8 cellular contexts compared by ENCODE assay signal in the genomic region with DNA sequence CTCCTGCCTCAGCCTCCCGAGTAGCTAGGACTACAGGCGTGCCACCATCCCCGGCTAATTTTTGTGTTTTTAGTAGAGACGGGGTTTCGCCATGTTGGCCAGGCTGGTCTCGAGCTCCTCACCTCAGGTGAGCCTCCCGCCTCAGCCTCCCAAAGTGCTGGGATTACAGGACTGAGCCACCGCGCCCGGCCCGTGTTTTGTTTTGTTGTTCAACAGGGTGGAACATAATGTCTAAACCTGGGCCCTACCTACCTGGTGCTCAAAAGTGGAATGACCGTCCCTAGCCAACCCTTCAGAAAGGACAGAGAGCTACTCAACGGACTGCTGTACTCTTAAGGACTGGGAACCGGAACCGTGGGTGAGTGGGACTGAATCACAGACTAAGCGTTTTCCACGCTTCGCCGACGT. TPM values are rescaled to one million over a fixed set of nuclear protein-coding genes. Genes with fewer than 3 reads are reported as not detected.
DNase-seq lines count a peak whose midpoint lies in the region; ATAC-seq, FAIRE-seq and TF ChIP-seq lines count a peak whose summit lies in the region.

No MANE protein-coding gene starts in this region.

- WGBS in H1 (ENCODE audit: extremely low coverage in 1 of 2, insufficient coverage in 1 of 2, insufficient read length in 1 of 2, insufficient replicate concordance in 2 of 2, low coverage in 1 of 2, low lambda C conversion rate in 2 of 2, missing lambda C conversion rate in 1 of 2), 2 experiments = 79% methylated on average over 20 of the region's 20 CpGs; no CpG with 5 or more reads in 1 of the 2 experiments

- H3K14ac ChIP-seq in H1 (ENCODE audit: insufficient read length) = no peak overlapping the region

- no peak for FAIRE-seq in H1 (lab: Jason Lieb, UNC)

- peak overlapping the region; percentile 95 for H3K27ac Mint-ChIP-seq in neural crest cell (ENCODE audit: unreplicated experiment)

- no peak overlapping the region for H2BK120ac ChIP-seq in H1 (replicated peaks; ENCODE audit: low read depth, low read length)

- no peak for TF ChIP-seq RAD21 in H1 (IDR thresholded peaks at IDR 0.05 in 1 of 2, conservative IDR thresholded peaks at IDR 0.05 in 1 of 2; ENCODE audit: low read depth in 2 of 2, low read length in 2 of 2)

- DNase-seq in COLO829 (ENCODE audit: low spot score) (peak; percentile 21), NCI-H146 treated with DMSO at 0.1 percent for 48 hours (lab: John Stamatoyannopoulos, UW; ENCODE audit: unreplicated experiment) (peak; percentile 56), H1 (ENCODE audit: low read depth in 1 of 2, low spot score in 2 of 2) (no peak), neural crest cell (ENCODE audit: low read depth, low spot score) (no peak), DMS 273 (lab: John Stamatoyannopoulos, UW; ENCODE audit: unreplicated experiment) (no peak), pons (ENCODE audit: low spot score) (no peak)

- peak overlapping the region; percentile 93 for H2BK5ac ChIP-seq in H1 (ENCODE audit: low read depth, low read length)

- H3K4me3 ChIP-seq in H1 (ENCODE audit: extremely low read depth in 1 of 4, insufficient read depth in 2 of 4, low read depth in 3 of 4, low read length in 4 of 4) = peak overlapping the region; percentile 51 to 98 (median 96)

- H4K20me1 ChIP-seq in H1 (replicated peaks in 1 of 2; ENCODE audit: control insufficient read depth in 1 of 2, insufficient read depth in 2 of 2, low read length in 2 of 2) = peaks cover 2 to 10% of the 10 kb centered on the region in 2 experiments

- H3K18ac ChIP-seq in H1 (ENCODE audit: extremely low read depth, low read length) = peak overlapping the region; percentile 97

- TF ChIP-seq EP300 in H1 (IDR thresholded peaks at IDR 0.05; ENCODE audit: borderline replicate concordance in 1 of 2, low read depth in 2 of 2, low read length in 2 of 2) = no peak

- H3K9me3 ChIP-seq in H1 (ENCODE audit: insufficient read depth in 2 of 2, low read depth in 1 of 2, low read length in 1 of 2) = no peaks in the 10 kb centered on the region

- peak overlapping the region; percentile 67; the same call in 1 of the 2 replicates for H3K27ac ChIP-seq in H1 (ENCODE audit: low read depth, low read length)

- peak overlapping the region; percentile 46 for H4K5ac ChIP-seq in H1 (ENCODE audit: insufficient read length, low read depth, low read length)

- CTCF ChIA-PET in H1 (lab: Charles Lee; ENCODE audit: partially characterized antibody) = interaction anchor here (0.6 to 2.8 kb wide), 24 partner anchors 9 to 98 kb away, joined by 3 to 23 read pairs (median 4); partner anchors contain the start of genes CDIPT, MAZ, PAGR1 and ZG16

- TF ChIP-seq POLR2A in H1 (IDR thresholded peaks at IDR 0.05; ENCODE audit: control extremely low read depth in 1 of 2, low read depth in 2 of 2, low read length in 2 of 2) = no peak

- peak overlapping the region; percentile 54 for H3K56ac ChIP-seq in H1 (replicated peaks; ENCODE audit: insufficient read length, low read depth, low read length)

- POLR2A ChIA-PET in H1 (lab: Charles Lee; ENCODE audit: partially characterized antibody) = interaction anchor here (0.6 to 3.6 kb wide), 31 partner anchors 11 to 302 kb away, joined by 3 to 58 read pairs (median 5); partner anchors contain the start of genes C16orf54, CDIPT, TBX6 and TLCD3B

- peak overlapping the region; percentile 28 for H3K4ac ChIP-seq in H1 (replicated peaks; ENCODE audit: insufficient read length, low read depth, low read length)

- H2AK5ac ChIP-seq in H1 (ENCODE audit: low read depth, low read length) = peak overlapping the region; percentile 75; the same call in 1 of the 2 replicates

- no peaks in the 10 kb centered on the region for H3K9me3 Mint-ChIP-seq in neural crest cell

- peaks cover 3 to 21% (median 6%) of the 10 kb centered on the region in 4 experiments for H3K4me1 ChIP-seq in H1 (replicated peaks in 1 of 4; ENCODE audit: control insufficient read depth in 3 of 4, insufficient read depth in 4 of 4, low read length in 3 of 4)

- no peak overlapping the region for H3K23ac ChIP-seq in H1 (ENCODE audit: insufficient read length)

- H3K27me3 Mint-ChIP-seq in neural crest cell (ENCODE audit: low read depth) = no peaks in the 10 kb centered on the region

- no peak for TF ChIP-seq CTCF in H1 (IDR thresholded peaks at IDR 0.05; ENCODE audit: control extremely low read depth in 1 of 3, insufficient read depth in 1 of 3, low read depth in 1 of 3, low read length in 3 of 3)
- no peak for TF ChIP-seq CTCF in neural crest cell (conservative IDR thresholded peaks at IDR 0.05)

- peaks cover 0 to 8% (median 3%) of the 10 kb centered on the region in 4 experiments; a peak in 5 of 8 replicates for H3K36me3 ChIP-seq in H1 (ENCODE audit: control insufficient read depth in 2 of 4, insufficient read depth in 4 of 4, low read length in 3 of 4)

- peaks cover 17% of the 10 kb centered on the region for H3K23me2 ChIP-seq in H1 (ENCODE audit: low read depth, low read length)

- H2BK12ac ChIP-seq in H1 (ENCODE audit: low read depth, low read length) = peak overlapping the region; percentile 75; the same call in 1 of the 2 replicates

- ATAC-seq in GM19328 (IDR thresholded peaks at IDR 0.05; ENCODE audit: unreplicated experiment) (no peak), GM21360 (IDR thresholded peaks at IDR 0.05; ENCODE audit: unreplicated experiment) (no peak)

- H4K8ac ChIP-seq in H1 (ENCODE audit: extremely low read depth, insufficient read depth, low read length) = peak overlapping the region; percentile 81

- H3K9ac ChIP-seq in H1 (replicated peaks in 1 of 4; ENCODE audit: extremely low read depth in 1 of 4, low read depth in 3 of 4, low read length in 3 of 4) = peak overlapping the region in 3 of 4 experiments; percentile 49 to 79 (median 71); a peak in 6 of 7 replicates

- peaks cover 28 to 42% of the 10 kb centered on the region in 2 experiments for H3K79me2 ChIP-seq in H1 (ENCODE audit: control insufficient read depth in 1 of 2, insufficient read depth in 2 of 2, low read length in 2 of 2)

- H3K79me1 ChIP-seq in H1 (ENCODE audit: low read depth, low read length) = peaks cover 9% of the 10 kb centered on the region; the same call in 1 of the 2 replicates

- peak overlapping the region; percentile 99 for H3K4me3 Mint-ChIP-seq in neural crest cell

- H2BK15ac ChIP-seq in H1 (ENCODE audit: low read length) = peak overlapping the region; percentile 3; the same call in 1 of the 2 replicates

- H3K27me3 ChIP-seq in H1 (replicated peaks in 1 of 4; ENCODE audit: control insufficient read depth in 3 of 4, extremely low read depth in 1 of 4, insufficient read depth in 3 of 4, low read length in 3 of 4) = no peaks in the 10 kb centered on the region

- peak overlapping the region; percentile 98 for H2AFZ ChIP-seq in H1 (ENCODE audit: low read length)

- H3K4me2 ChIP-seq in H1 (ENCODE audit: insufficient read depth in 1 of 2, low read depth in 2 of 2, low read length in 2 of 2) = peak overlapping the region; percentile 97 to 100

- peak overlapping the region; percentile 38 for H4K91ac ChIP-seq in H1 (replicated peaks; ENCODE audit: insufficient read length, low read length)

- peaks cover 51% of the 10 kb centered on the region for H3K4me1 Mint-ChIP-seq in neural crest cell

- peaks cover 11% of the 10 kb centered on the region for H3K36me3 Mint-ChIP-seq in neural crest cell (ENCODE audit: low read depth)

- H2BK20ac ChIP-seq in H1 (ENCODE audit: low read length) = peak overlapping the region; percentile 82; the same call in 1 of the 2 replicates

RNA-seq across cellular contexts. Expression of gene KIF22, which starts 0.8 kb away (rescaled TPM):
- total RNA-seq in H1 (2021; fragmentation: NEBNext Ultra II Directional; extraction: Animal tissue kit (Norgen Biotek cat#: 25700)) = 142 and 145 TPM in 2 replicates
- 139 and 161 TPM in 2 replicates for polyA plus RNA-seq in H1 (2011; rRNA removed)
- polyA plus RNA-seq in H1 (2011; cell fraction: cytosol; rRNA removed) = 178 TPM
- 343 TPM for polyA plus RNA-seq in H1 (2011; cell fraction: nucleus; rRNA removed)
- 136 to 146 TPM (median 138 TPM) in 4 replicates for polyA plus RNA-seq in H1 (2012, experiment 1 of 2)
- 121 TPM for polyA plus RNA-seq in H1 (2012, experiment 2 of 2)
- 91.3 TPM for polyA plus RNA-seq in H1 (2013, experiment 1 of 2)
- 83.2 TPM for polyA plus RNA-seq in H1 (2013, experiment 2 of 2)
- polyA minus RNA-seq in H1 (2011; rRNA and poly(A)+ RNA removed) = 234 and 269 TPM in 2 replicates
- polyA minus RNA-seq in H1 (2011; cell fraction: cytosol; rRNA and poly(A)+ RNA removed) = 97.8 TPM
- 174 TPM for polyA minus RNA-seq in H1 (2011; cell fraction: nucleus; rRNA and poly(A)+ RNA removed)
- 162 and 173 TPM in 2 replicates for total RNA-seq in neural crest cell

RNA-seq across cellular contexts. Expression of gene ZG16, which starts 11.7 kb away (rescaled TPM):
- total RNA-seq in H1 (2021; fragmentation: NEBNext Ultra II Directional; extraction: Animal tissue kit (Norgen Biotek cat#: 25700)) = not detected in 2 replicates
- not detected in 2 replicates for polyA plus RNA-seq in H1 (2011; rRNA removed)
- not detected for polyA plus RNA-seq in H1 (2011; cell fraction: cytosol; rRNA removed)
- polyA plus RNA-seq in H1 (2011; cell fraction: nucleus; rRNA removed) = not detected
- polyA plus RNA-seq in H1 (2012, experiment 1 of 2) = not detected in 4 replicates
- not detected for polyA plus RNA-seq in H1 (2012, experiment 2 of 2)
- polyA plus RNA-seq in H1 (2013, experiment 1 of 2) = not detected
- not detected for polyA plus RNA-seq in H1 (2013, experiment 2 of 2)
- 0.09 TPM in 1 of 2 replicates, not detected in the other for polyA minus RNA-seq in H1 (2011; rRNA and poly(A)+ RNA removed)
- polyA minus RNA-seq in H1 (2011; cell fraction: cytosol; rRNA and poly(A)+ RNA removed) = not detected
- polyA minus RNA-seq in H1 (2011; cell fraction: nucleus; rRNA and poly(A)+ RNA removed) = not detected
- not detected in 2 replicates for total RNA-seq in neural crest cell

RNA-seq across cellular contexts. Expression of gene MAZ, which starts 16.6 kb away (rescaled TPM):
- total RNA-seq in H1 (2021; fragmentation: NEBNext Ultra II Directional; extraction: Animal tissue kit (Norgen Biotek cat#: 25700)) = 376 and 380 TPM in 2 replicates
- polyA plus RNA-seq in H1 (2011; rRNA removed) = 219 and 357 TPM in 2 replicates
- 226 TPM for polyA plus RNA-seq in H1 (2011; cell fraction: cytosol; rRNA removed)
- 465 TPM for polyA plus RNA-seq in H1 (2011; cell fraction: nucleus; rRNA removed)
- polyA plus RNA-seq in H1 (2012, experiment 1 of 2) = 359 to 553 TPM (median 440 TPM) in 4 replicates
- 327 TPM for polyA plus RNA-seq in H1 (2012, experiment 2 of 2)
- 126 TPM for polyA plus RNA-seq in H1 (2013, experiment 1 of 2)
- 116 TPM for polyA plus RNA-seq in H1 (2013, experiment 2 of 2)
- polyA minus RNA-seq in H1 (2011; rRNA and poly(A)+ RNA removed) = 294 and 426 TPM in 2 replicates
- polyA minus RNA-seq in H1 (2011; cell fraction: cytosol; rRNA and poly(A)+ RNA removed) = 315 TPM
- 159 TPM for polyA minus RNA-seq in H1 (2011; cell fraction: nucleus; rRNA and poly(A)+ RNA removed)
- total RNA-seq in neural crest cell = 605 and 635 TPM in 2 replicates

RNA-seq across cellular contexts. Expression of gene PRRT2, which starts 22.2 kb away (rescaled TPM):
- 12.8 and 16.6 TPM in 2 replicates for total RNA-seq in H1 (2021; fragmentation: NEBNext Ultra II Directional; extraction: Animal tissue kit (Norgen Biotek cat#: 25700))
- polyA plus RNA-seq in H1 (2011; rRNA removed) = 32.6 and 49.7 TPM in 2 replicates
- polyA plus RNA-seq in H1 (2011; cell fraction: cytosol; rRNA removed) = 36.1 TPM
- 233 TPM for polyA plus RNA-seq in H1 (2011; cell fraction: nucleus; rRNA removed)
- 25.4 to 32.2 TPM (median 26.8 TPM) in 4 replicates for polyA plus RNA-seq in H1 (2012, experiment 1 of 2)
- 12.5 TPM for polyA plus RNA-seq in H1 (2012, experiment 2 of 2)
- 16.5 TPM for polyA plus RNA-seq in H1 (2013, experiment 1 of 2)
- polyA plus RNA-seq in H1 (2013, experiment 2 of 2) = 13.8 TPM
- polyA minus RNA-seq in H1 (2011; rRNA and poly(A)+ RNA removed) = 4.5 and 8.5 TPM in 2 replicates
- 5.9 TPM for polyA minus RNA-seq in H1 (2011; cell fraction: cytosol; rRNA and poly(A)+ RNA removed)
- 29.9 TPM for polyA minus RNA-seq in H1 (2011; cell fraction: nucleus; rRNA and poly(A)+ RNA removed)
- total RNA-seq in neural crest cell = 18.6 and 21.2 TPM in 2 replicates

RNA-seq across cellular contexts. Expression of gene PAGR1, which starts 26.2 kb away (rescaled TPM):
- total RNA-seq in H1 (2021; fragmentation: NEBNext Ultra II Directional; extraction: Animal tissue kit (Norgen Biotek cat#: 25700)) = 56.4 and 56.6 TPM in 2 replicates
- polyA plus RNA-seq in H1 (2011; rRNA removed) = 35.4 and 53.5 TPM in 2 replicates
- 61.5 TPM for polyA plus RNA-seq in H1 (2011; cell fraction: cytosol; rRNA removed)
- polyA plus RNA-seq in H1 (2011; cell fraction: nucleus; rRNA removed) = 143 TPM
- 53.2 to 67.0 TPM (median 62.3 TPM) in 4 replicates for polyA plus RNA-seq in H1 (2012, experiment 1 of 2)
- polyA plus RNA-seq in H1 (2012, experiment 2 of 2) = 60.2 TPM
- 43.2 TPM for polyA plus RNA-seq in H1 (2013, experiment 1 of 2)
- 44.5 TPM for polyA plus RNA-seq in H1 (2013, experiment 2 of 2)
- polyA minus RNA-seq in H1 (2011; rRNA and poly(A)+ RNA removed) = 5.8 and 8.3 TPM in 2 replicates
- polyA minus RNA-seq in H1 (2011; cell fraction: cytosol; rRNA and poly(A)+ RNA removed) = 19.6 TPM
- 30.1 TPM for polyA minus RNA-seq in H1 (2011; cell fraction: nucleus; rRNA and poly(A)+ RNA removed)
- total RNA-seq in neural crest cell = 47.6 and 48.4 TPM in 2 replicates

Comparison
In these comparisons a context has a peak if more than half of its experiments do, and no peak if none do; other contexts are left out.
1. DNase-seq: peak in COLO829 (single experiment) and NCI-H146 treated with DMSO at 0.1 percent for 48 hours (single experiment); none in H1 (0 of 2), neural crest cell (single experiment), DMS 273 (single experiment) and pons (single experiment).